1 cellular context compared by ENCODE assay signal in genomic region chr3:16927485-16927884, GRCh38.
A peak's percentile ranks its signal among the peaks of the same experiment; 100 is the strongest.
TF ChIP-seq lines count a peak whose summit lies in the region.

No MANE protein-coding gene starts in this region.

TF ChIP-seq in GM12878, 131 proteins besides CTCF, POLR2A, EP300 and RAD21 (continued from another document and continues in another):
- TF ChIP-seq, protein P1, sequence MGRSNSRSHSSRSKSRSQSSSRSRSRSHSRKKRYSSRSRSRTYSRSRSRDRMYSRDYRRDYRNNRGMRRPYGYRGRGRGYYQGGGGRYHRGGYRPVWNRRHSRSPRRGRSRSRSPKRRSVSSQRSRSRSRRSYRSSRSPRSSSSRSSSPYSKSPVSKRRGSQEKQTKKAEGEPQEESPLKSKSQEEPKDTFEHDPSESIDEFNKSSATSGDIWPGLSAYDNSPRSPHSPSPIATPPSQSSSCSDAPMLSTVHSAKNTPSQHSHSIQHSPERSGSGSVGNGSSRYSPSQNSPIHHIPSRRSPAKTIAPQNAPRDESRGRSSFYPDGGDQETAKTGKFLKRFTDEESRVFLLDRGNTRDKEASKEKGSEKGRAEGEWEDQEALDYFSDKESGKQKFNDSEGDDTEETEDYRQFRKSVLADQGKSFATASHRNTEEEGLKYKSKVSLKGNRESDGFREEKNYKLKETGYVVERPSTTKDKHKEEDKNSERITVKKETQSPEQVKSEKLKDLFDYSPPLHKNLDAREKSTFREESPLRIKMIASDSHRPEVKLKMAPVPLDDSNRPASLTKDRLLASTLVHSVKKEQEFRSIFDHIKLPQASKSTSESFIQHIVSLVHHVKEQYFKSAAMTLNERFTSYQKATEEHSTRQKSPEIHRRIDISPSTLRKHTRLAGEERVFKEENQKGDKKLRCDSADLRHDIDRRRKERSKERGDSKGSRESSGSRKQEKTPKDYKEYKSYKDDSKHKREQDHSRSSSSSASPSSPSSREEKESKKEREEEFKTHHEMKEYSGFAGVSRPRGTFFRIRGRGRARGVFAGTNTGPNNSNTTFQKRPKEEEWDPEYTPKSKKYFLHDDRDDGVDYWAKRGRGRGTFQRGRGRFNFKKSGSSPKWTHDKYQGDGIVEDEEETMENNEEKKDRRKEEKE (IDR thresholded peaks at IDR 0.05), result no peak
- no peak for TF ChIP-seq MEF2B (IDR thresholded peaks at IDR 0.05; ENCODE audit: partially characterized antibody, poor library complexity, severe bottlenecking)
- no peak for TF ChIP-seq CHD1 (IDR thresholded peaks at IDR 0.05; ENCODE audit: low read depth, low read length)
- TF ChIP-seq, protein P2, sequence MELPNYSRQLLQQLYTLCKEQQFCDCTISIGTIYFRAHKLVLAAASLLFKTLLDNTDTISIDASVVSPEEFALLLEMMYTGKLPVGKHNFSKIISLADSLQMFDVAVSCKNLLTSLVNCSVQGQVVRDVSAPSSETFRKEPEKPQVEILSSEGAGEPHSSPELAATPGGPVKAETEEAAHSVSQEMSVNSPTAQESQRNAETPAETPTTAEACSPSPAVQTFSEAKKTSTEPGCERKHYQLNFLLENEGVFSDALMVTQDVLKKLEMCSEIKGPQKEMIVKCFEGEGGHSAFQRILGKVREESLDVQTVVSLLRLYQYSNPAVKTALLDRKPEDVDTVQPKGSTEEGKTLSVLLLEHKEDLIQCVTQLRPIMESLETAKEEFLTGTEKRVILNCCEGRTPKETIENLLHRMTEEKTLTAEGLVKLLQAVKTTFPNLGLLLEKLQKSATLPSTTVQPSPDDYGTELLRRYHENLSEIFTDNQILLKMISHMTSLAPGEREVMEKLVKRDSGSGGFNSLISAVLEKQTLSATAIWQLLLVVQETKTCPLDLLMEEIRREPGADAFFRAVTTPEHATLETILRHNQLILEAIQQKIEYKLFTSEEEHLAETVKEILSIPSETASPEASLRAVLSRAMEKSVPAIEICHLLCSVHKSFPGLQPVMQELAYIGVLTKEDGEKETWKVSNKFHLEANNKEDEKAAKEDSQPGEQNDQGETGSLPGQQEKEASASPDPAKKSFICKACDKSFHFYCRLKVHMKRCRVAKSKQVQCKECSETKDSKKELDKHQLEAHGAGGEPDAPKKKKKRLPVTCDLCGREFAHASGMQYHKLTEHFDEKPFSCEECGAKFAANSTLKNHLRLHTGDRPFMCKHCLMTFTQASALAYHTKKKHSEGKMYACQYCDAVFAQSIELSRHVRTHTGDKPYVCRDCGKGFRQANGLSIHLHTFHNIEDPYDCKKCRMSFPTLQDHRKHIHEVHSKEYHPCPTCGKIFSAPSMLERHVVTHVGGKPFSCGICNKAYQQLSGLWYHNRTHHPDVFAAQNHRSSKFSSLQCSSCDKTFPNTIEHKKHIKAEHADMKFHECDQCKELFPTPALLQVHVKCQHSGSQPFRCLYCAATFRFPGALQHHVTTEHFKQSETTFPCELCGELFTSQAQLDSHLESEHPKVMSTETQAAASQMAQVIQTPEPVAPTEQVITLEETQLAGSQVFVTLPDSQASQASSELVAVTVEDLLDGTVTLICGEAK (IDR thresholded peaks at IDR 0.05; ENCODE audit: borderline replicate concordance), result no peak
- no peak for TF ChIP-seq CBX3 (IDR thresholded peaks at IDR 0.05; ENCODE audit: borderline replicate concordance, low read depth)
- TF ChIP-seq MYC (IDR thresholded peaks at IDR 0.05; ENCODE audit: insufficient read depth, insufficient read length, insufficient replicate concordance, low read length, severe bottlenecking), result no peak
- TF ChIP-seq, protein P3, sequence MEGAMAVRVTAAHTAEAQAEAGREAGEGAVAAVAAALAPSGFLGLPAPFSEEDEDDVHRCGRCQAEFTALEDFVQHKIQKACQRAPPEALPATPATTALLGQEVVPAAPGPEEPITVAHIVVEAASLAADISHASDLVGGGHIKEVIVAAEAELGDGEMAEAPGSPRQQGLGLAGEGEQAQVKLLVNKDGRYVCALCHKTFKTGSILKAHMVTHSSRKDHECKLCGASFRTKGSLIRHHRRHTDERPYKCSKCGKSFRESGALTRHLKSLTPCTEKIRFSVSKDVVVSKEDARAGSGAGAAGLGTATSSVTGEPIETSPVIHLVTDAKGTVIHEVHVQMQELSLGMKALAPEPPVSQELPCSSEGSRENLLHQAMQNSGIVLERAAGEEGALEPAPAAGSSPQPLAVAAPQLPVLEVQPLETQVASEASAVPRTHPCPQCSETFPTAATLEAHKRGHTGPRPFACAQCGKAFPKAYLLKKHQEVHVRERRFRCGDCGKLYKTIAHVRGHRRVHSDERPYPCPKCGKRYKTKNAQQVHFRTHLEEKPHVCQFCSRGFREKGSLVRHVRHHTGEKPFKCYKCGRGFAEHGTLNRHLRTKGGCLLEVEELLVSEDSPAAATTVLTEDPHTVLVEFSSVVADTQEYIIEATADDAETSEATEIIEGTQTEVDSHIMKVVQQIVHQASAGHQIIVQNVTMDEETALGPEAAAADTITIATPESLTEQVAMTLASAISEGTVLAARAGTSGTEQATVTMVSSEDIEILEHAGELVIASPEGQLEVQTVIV (IDR thresholded peaks at IDR 0.05; ENCODE audit: borderline replicate concordance, partially characterized antibody), result no peak
- TF ChIP-seq SMARCA5 (IDR thresholded peaks at IDR 0.05), result 0 out of 2 replicates have a peak, but pooled peaks have one; percentile 23
- no peak for TF ChIP-seq KLF5 (IDR thresholded peaks at IDR 0.05; ENCODE audit: partially characterized antibody)
- no peak for TF ChIP-seq ZZZ3 (IDR thresholded peaks at IDR 0.05; ENCODE audit: control insufficient read depth, insufficient read length, low read depth)
- peak; percentile 57; the same call in 1 of the 2 replicates for TF ChIP-seq FOXM1 (IDR thresholded peaks at IDR 0.05; ENCODE audit: low read depth, low read length)
- TF ChIP-seq CHD4 (IDR thresholded peaks at IDR 0.05), result no peak
- no peak for TF ChIP-seq NFYA (IDR thresholded peaks at IDR 0.05; ENCODE audit: borderline replicate concordance, low read depth, low read length)
- TF ChIP-seq ZNF24 (IDR thresholded peaks at IDR 0.05), result no peak
- TF ChIP-seq NR2C1 (IDR thresholded peaks at IDR 0.05), result no peak
- no peak for TF ChIP-seq IRF5 (IDR thresholded peaks at IDR 0.05; ENCODE audit: borderline replicate concordance)
- no peak for TF ChIP-seq NR2C2 (IDR thresholded peaks at IDR 0.05; ENCODE audit: borderline replicate concordance, control insufficient read depth, insufficient read length, low read depth)
- TF ChIP-seq HCFC1 (IDR thresholded peaks at IDR 0.05; ENCODE audit: low read length), result no peak
- no peak for TF ChIP-seq ZNF622 (IDR thresholded peaks at IDR 0.05)
- peak; percentile 52; the same call in 1 of the 2 replicates for TF ChIP-seq SMC3 (IDR thresholded peaks at IDR 0.05; ENCODE audit: borderline replicate concordance, low read length)
- TF ChIP-seq GABPA (IDR thresholded peaks at IDR 0.05; ENCODE audit: low read depth), result no peak
- TF ChIP-seq ZNF384 (IDR thresholded peaks at IDR 0.05; ENCODE audit: borderline replicate concordance, low read depth, low read length), result no peak
- no peak for TF ChIP-seq KAT2A (conservative IDR thresholded peaks at IDR 0.05; ENCODE audit: control insufficient read depth, low read depth, low read length)
- no peak for TF ChIP-seq TAF1 (IDR thresholded peaks at IDR 0.05; ENCODE audit: borderline replicate concordance, low read depth, low read length)
- TF ChIP-seq SKIL (IDR thresholded peaks at IDR 0.05; ENCODE audit: low read depth, poor library complexity, severe bottlenecking), result no peak
- no peak for TF ChIP-seq SRF (IDR thresholded peaks at IDR 0.05; ENCODE audit: low read depth in 2 of 2, low read length in 2 of 2)
- TF ChIP-seq RBBP5 (conservative IDR thresholded peaks at IDR 0.05), result no peak
- TF ChIP-seq NBN (IDR thresholded peaks at IDR 0.05), result no peak
- no peak for TF ChIP-seq CEBPZ (IDR thresholded peaks at IDR 0.05; ENCODE audit: low read depth, low read length)
- no peak for TF ChIP-seq KDM1A (IDR thresholded peaks at IDR 0.05; ENCODE audit: borderline replicate concordance)
- no peak for TF ChIP-seq FOS (IDR thresholded peaks at IDR 0.05; ENCODE audit: borderline replicate concordance, extremely low read depth, insufficient read length)
- 0 out of 2 replicates have a peak, but pooled peaks have one; percentile 27 for TF ChIP-seq CREM (IDR thresholded peaks at IDR 0.05; ENCODE audit: low read depth)
- TF ChIP-seq BRCA1 (IDR thresholded peaks at IDR 0.05; ENCODE audit: low read depth, low read length), result no peak
- no peak for TF ChIP-seq MYB (IDR thresholded peaks at IDR 0.05; ENCODE audit: borderline replicate concordance, low read depth, low read length)
- TF ChIP-seq CUX1 (IDR thresholded peaks at IDR 0.05; ENCODE audit: insufficient replicate concordance, low read depth, low read length), result no peak
- peak; percentile 67; the same call in 1 of the 2 replicates for TF ChIP-seq CBX5 (IDR thresholded peaks at IDR 0.05; ENCODE audit: low read depth)
- no peak for TF ChIP-seq HDGF (IDR thresholded peaks at IDR 0.05)
- TF ChIP-seq ASH2L (IDR thresholded peaks at IDR 0.05; ENCODE audit: borderline replicate concordance, low read depth), result no peak
- no peak for TF ChIP-seq SREBF2 (IDR thresholded peaks at IDR 0.05; ENCODE audit: low read length)
- TF ChIP-seq NFIC (IDR thresholded peaks at IDR 0.05; ENCODE audit: low read depth, low read length), result no peak
- no peak for TF ChIP-seq DPF2 (IDR thresholded peaks at IDR 0.05)
